In genomic region chr5:56669534-56670483, GRCh38 we compare ENCODE assay signal across 9 cellular contexts.
DNase-seq lines count a peak whose midpoint lies in the region; ATAC-seq, FAIRE-seq and TF ChIP-seq lines count a peak whose summit lies in the region.
"Had no signal": no experiment of that assay in that cellular context is flagged by ENCODE, and none has a peak within 500 bp of the region (broad histone marks: within the 10 kb centered on the region; RNA-seq: fewer than 3 reads in every experiment).

No MANE protein-coding gene starts in this region.

- H4K20me1 ChIP-seq in Loucy (ENCODE audit: insufficient read depth, low read length, poor library complexity, severe bottlenecking): no peaks in the 10 kb centered on the region

- no peaks in the 10 kb centered on the region for H3K27me3 Mint-ChIP-seq in activated B cell treated with CpG ODN at 0.5 μM for 24 hours

- POLR2A ChIA-PET in activated B cell treated with CpG ODN at 0.5 μM for 24 hours (lab: Charles Lee): interaction anchor here (0.6 to 3.7 kb wide), 43 partner anchors 10 to 503 kb away, joined by 3 to 84 read pairs (median 4); partner anchors contain the start of gene MAP3K1

- no peaks in the 10 kb centered on the region for H3F3A ChIP-seq in Loucy (ENCODE audit: low read depth)

- intact Hi-C loops in activated B cell treated with CpG ODN at 0.5 μM for 24 hours (cut with micrococcal nuclease): loop anchor here (1.0 to 5.0 kb wide), 15 partner anchors 16 to 503 kb away; no protein-coding TSS in a partner anchor
- intact Hi-C loops in psoas muscle (cut with DNase I): no loop called here

- no peak overlapping the region for H3K4me2 ChIP-seq in Loucy (ENCODE audit: low read depth, low read length, poor library complexity, severe bottlenecking)

- peaks cover 5% of the 10 kb centered on the region for H3K36me3 Mint-ChIP-seq in activated B cell treated with CpG ODN at 0.5 μM for 24 hours (ENCODE audit: low read depth)

- TF ChIP-seq CTCF in Loucy (conservative IDR thresholded peaks at IDR 0.05; ENCODE audit: low read length) (no peak), activated B cell treated with CpG ODN at 0.5 μM for 24 hours (IDR thresholded peaks at IDR 0.05) (no peak), fibroblast of mammary gland (conservative IDR thresholded peaks at IDR 0.05; ENCODE audit: control insufficient read depth, insufficient read depth, low read depth, low read length) (no peak), psoas muscle (IDR thresholded peaks at IDR 0.05) (no peak)

- 33 to 46% (median 36%) methylated on average over 10 of the region's 10 CpGs for WGBS in psoas muscle, 3 donors

- H3K27ac Mint-ChIP-seq in activated B cell treated with CpG ODN at 0.5 μM for 24 hours: peak overlapping the region; percentile 93

- peak; percentile 96 for ATAC-seq in GM21786 (IDR thresholded peaks at IDR 0.05; ENCODE audit: unreplicated experiment)
- ATAC-seq in activated B cell treated with CpG ODN at 0.5 μM for 24 hours (ENCODE audit: low read depth): peak; percentile 91
- peak in 2 of 4 donors; percentile 42 to 51 for ATAC-seq in psoas muscle

- peak; percentile 51 for DNase-seq in GM12891 (ENCODE audit: insufficient read length, low spot score)
- DNase-seq in activated B cell treated with CpG ODN at 0.5 μM for 24 hours: peak; percentile 51
- peak; percentile 40 for DNase-seq in fibroblast of mammary gland (ENCODE audit: low read depth)
- DNase-seq in psoas muscle: peak; percentile 42 to 51
- DNase-seq in hepatic stellate cell (ENCODE audit: low spot score): no peak
- no peak for DNase-seq in D341Med (ENCODE audit: low spot score)

- peaks cover 9% of the 10 kb centered on the region for H3K9me3 Mint-ChIP-seq in activated B cell treated with CpG ODN at 0.5 μM for 24 hours

- H3K27me3 ChIP-seq in Loucy (ENCODE audit: insufficient read depth, low read length, poor library complexity, severe bottlenecking) (no peaks in the 10 kb centered on the region), psoas muscle (ENCODE audit: insufficient read depth in 3 of 3, low read length in 2 of 3) (no peaks in the 10 kb centered on the region)
- H3K27me3 ChIP-seq: SJSA1 had no signal

- H3K9me3 ChIP-seq in Loucy (ENCODE audit: insufficient read depth, low read depth, low read length) (no peaks in the 10 kb centered on the region), psoas muscle (no peaks in the 10 kb centered on the region)

- no peak overlapping the region for H3K9ac ChIP-seq in Loucy (ENCODE audit: low read depth, low read length, poor library complexity, severe bottlenecking)

- peaks cover 86% of the 10 kb centered on the region for H3K4me1 Mint-ChIP-seq in activated B cell treated with CpG ODN at 0.5 μM for 24 hours

- H2AFZ ChIP-seq in Loucy (ENCODE audit: low read length): peak overlapping the region; percentile 54

- no peaks in the 10 kb centered on the region for H3K9me2 ChIP-seq in Loucy (replicated peaks; ENCODE audit: low read depth, low read length)

- peak; percentile 91 for FAIRE-seq in GM12891 (lab: Jason Lieb, UNC)

- H3K4me3 ChIP-seq in Loucy (ENCODE audit: low read length, poor library complexity, severe bottlenecking): no peak overlapping the region
- H3K4me3 ChIP-seq in fibroblast of mammary gland (ENCODE audit: control insufficient read depth, low read depth, low read length): no peak overlapping the region
- H3K4me3 ChIP-seq in psoas muscle: no peak overlapping the region
- H3K4me3 ChIP-seq: SJSA1 had no signal

- CTCF ChIA-PET in activated B cell treated with CpG ODN at 0.5 μM for 24 hours (lab: Charles Lee): interaction anchor here (0.7 to 2.4 kb wide), 12 partner anchors 14 to 399 kb away, joined by 3 to 13 read pairs (median 4); no protein-coding TSS in a partner anchor

- no peak overlapping the region for H3K27ac ChIP-seq in psoas muscle
- H3K27ac ChIP-seq: SJSA1 had no signal

- no peak for TF ChIP-seq POLR2A in GM12891 (IDR thresholded peaks at IDR 0.05; ENCODE audit: low read depth, low read length)

- no peaks in the 10 kb centered on the region for H3K36me3 ChIP-seq in Loucy (ENCODE audit: insufficient read depth, low read length)
- H3K36me3 ChIP-seq in psoas muscle (ENCODE audit: insufficient read depth in 1 of 2, low read depth in 1 of 2): no peaks in the 10 kb centered on the region
- H3K36me3 ChIP-seq: SJSA1 had no signal

- H3K79me2 ChIP-seq in Loucy (ENCODE audit: insufficient read depth, low read length): no peaks in the 10 kb centered on the region

- peak overlapping the region; percentile 69 for H3K4me3 Mint-ChIP-seq in activated B cell treated with CpG ODN at 0.5 μM for 24 hours

- peaks cover 15% of the 10 kb centered on the region for H3K4me1 ChIP-seq in Loucy (ENCODE audit: insufficient read depth, low read length, poor library complexity, severe bottlenecking)
- H3K4me1 ChIP-seq in psoas muscle: no peaks in the 10 kb centered on the region

TF ChIP-seq in GM12891, 5 proteins besides CTCF, POLR2A, EP300 and RAD21:
- TF ChIP-seq TAF1 (IDR thresholded peaks at IDR 0.05; ENCODE audit: low read depth, low read length): no peak
- no peak for TF ChIP-seq POLR2AphosphoS5 (IDR thresholded peaks at IDR 0.05; ENCODE audit: low read depth, low read length)
- no peak for TF ChIP-seq PAX5 (IDR thresholded peaks at IDR 0.05; ENCODE audit: insufficient read depth, low read length, severe bottlenecking)
- TF ChIP-seq SPI1 (IDR thresholded peaks at IDR 0.05; ENCODE audit: low read depth, low read length): peak; percentile 99
- peak; percentile 58; the same call in 1 of the 2 replicates for TF ChIP-seq POU2F2 (IDR thresholded peaks at IDR 0.05; ENCODE audit: low read depth, low read length)

Comparison
In these comparisons a context has a peak if more than half of its experiments do, and no peak if none do; other contexts are left out.
1. DNase-seq: peak in GM12891 (single experiment), activated B cell treated with CpG ODN at 0.5 μM for 24 hours (single experiment), fibroblast of mammary gland (single experiment) and psoas muscle (2 of 2); none in hepatic stellate cell (single experiment) and D341Med (single experiment).